14 cellular contexts compared by ENCODE assay signal in genomic region chr5:159163700-159164044, GRCh38. TPM values are rescaled to one million over a fixed set of nuclear protein-coding genes. Genes with fewer than 3 reads are reported as not detected.
DNase-seq lines count a peak whose midpoint lies in the region.
"Had no signal": no experiment of that assay in that cellular context is flagged by ENCODE, and none has a peak within 500 bp of the region (broad histone marks: within the 10 kb centered on the region; RNA-seq: fewer than 3 reads in every experiment).

No MANE protein-coding gene starts in this region.

- no peak overlapping the region for H3K4me2 ChIP-seq in mesenchymal stem cell (ENCODE audit: low read length, poor library complexity, severe bottlenecking)

- peak overlapping the region in 7 of 8 donors; percentile 8 to 62 (median 49) for H3K27ac Mint-ChIP-seq in CD8-positive, alpha-beta memory T cell
- H3K27ac Mint-ChIP-seq in activated T-helper 2 cell treated with anti-CD3 and anti-CD28 coated beads, Interferon-gamma antibody, Interleukin-2, Interleukin-4, amounts not matched to agents 10 μg/mL and 5 μg/mL and 100 μg/mL, durations not matched to agents 14 hours and 24 hours and 36 hours, result peak overlapping the region; percentile 42

- peaks cover 13% of the 10 kb centered on the region for H3K79me1 ChIP-seq in mesenchymal stem cell (replicated peaks; ENCODE audit: low read length, poor library complexity, severe bottlenecking)

- no peak overlapping the region for H3K4ac ChIP-seq in mesenchymal stem cell (ENCODE audit: low read depth in 1 of 2, low read length in 2 of 2)

- no peak overlapping the region for H3K23ac ChIP-seq in mesenchymal stem cell (ENCODE audit: low read length in 2 of 2)

- CTCF ChIA-PET in CD8-positive, alpha-beta memory T cell (lab: Charles Lee), result interaction anchor here (1.1 to 1.6 kb wide), 2 partner anchors 153 to 156 kb away, joined by 3 to 4 read pairs; no protein-coding TSS in a partner anchor

- no peak overlapping the region for H2AK5ac ChIP-seq in mesenchymal stem cell (ENCODE audit: low read length, severe bottlenecking)

- no peak overlapping the region for H4K8ac ChIP-seq in mesenchymal stem cell (ENCODE audit: low read length)

- no peaks in the 10 kb centered on the region for H3K9me3 ChIP-seq in CD8-positive, alpha-beta memory T cell (ENCODE audit: low read length)
- H3K9me3 ChIP-seq in mesenchymal stem cell (ENCODE audit: control insufficient read depth, low read length), result no peaks in the 10 kb centered on the region
- H3K9me3 ChIP-seq: body of pancreas, Caco-2, transverse colon had no signal

- H2BK12ac ChIP-seq in mesenchymal stem cell (ENCODE audit: low read length in 2 of 2), result no peak overlapping the region

- peaks cover 9% of the 10 kb centered on the region for H3K79me2 ChIP-seq in ACC112 (ENCODE audit: control insufficient read depth, insufficient read depth, low read length, unreplicated experiment)

- no peak overlapping the region for H2AFZ ChIP-seq in ACC112 (ENCODE audit: low read length, unreplicated experiment)
- no peak overlapping the region for H2AFZ ChIP-seq in mesenchymal stem cell (ENCODE audit: low read depth, low read length)
- H2AFZ ChIP-seq: parathyroid adenoma had no signal

- intact Hi-C loops in activated T-helper 2 cell treated with anti-CD3 and anti-CD28 coated beads, Interferon-gamma antibody, Interleukin-2, Interleukin-4, amounts not matched to agents 10 μg/mL and 5 μg/mL and 100 μg/mL, durations not matched to agents 14 hours and 24 hours and 36 hours (cut with micrococcal nuclease), result loop anchor here (1.0 to 2.0 kb wide), 2 partner anchors 16 to 45 kb away; partner anchors contain the start of gene RNF145

- peak overlapping the region; percentile 8 to 21 for H3K18ac ChIP-seq in mesenchymal stem cell (ENCODE audit: low read depth in 1 of 2, low read length in 2 of 2)

- H3K27ac ChIP-seq in ACC112 (ENCODE audit: low read depth, low read length) (peak overlapping the region; percentile 64), mesenchymal stem cell (ENCODE audit: low read length, poor library complexity, severe bottlenecking) (peak overlapping the region; percentile 83)
- H3K27ac ChIP-seq in CD8-positive, alpha-beta memory T cell (ENCODE audit: low read depth, low read length), result no peak overlapping the region
- H3K27ac ChIP-seq: body of pancreas, parathyroid adenoma, transverse colon had no signal

- H4K91ac ChIP-seq in mesenchymal stem cell (ENCODE audit: low read length), result no peak overlapping the region

- H3K36me3 ChIP-seq in ACC112 (ENCODE audit: insufficient read depth, low read length) (peaks cover 22% of the 10 kb centered on the region; the same call in 1 of the 2 replicates), mesenchymal stem cell (ENCODE audit: control insufficient read depth in 1 of 2, insufficient read depth in 2 of 2, low read depth in 1 of 2, low read length in 2 of 2) (peaks cover 5 to 66% of the 10 kb centered on the region in 2 experiments)
- peaks cover 27% of the 10 kb centered on the region for H3K36me3 ChIP-seq in CD8-positive, alpha-beta memory T cell (ENCODE audit: insufficient read depth, low read length)

- H3K4me1 Mint-ChIP-seq in CD8-positive, alpha-beta memory T cell, result peaks cover 3 to 28% (median 4%) of the 10 kb centered on the region in 3 donors
- H3K4me1 Mint-ChIP-seq in activated T-helper 2 cell treated with anti-CD3 and anti-CD28 coated beads, Interferon-gamma antibody, Interleukin-2, Interleukin-4, amounts not matched to agents 10 μg/mL and 5 μg/mL and 100 μg/mL, durations not matched to agents 14 hours and 24 hours and 36 hours (ENCODE audit: low read depth), result peaks cover 33% of the 10 kb centered on the region

- H3K9ac ChIP-seq in mesenchymal stem cell (ENCODE audit: low read length), result peak overlapping the region; percentile 33
- H3K9ac ChIP-seq: parathyroid adenoma had no signal

- DNase-seq in CD8-positive, alpha-beta memory T cell, result no peak
- DNase-seq in activated T-helper 2 cell treated with anti-CD3 and anti-CD28 coated beads, Interferon-gamma antibody, Interleukin-2, Interleukin-4, amounts not matched to agents 10 μg/mL and 5 μg/mL and 100 μg/mL, durations not matched to agents 14 hours and 24 hours and 36 hours (ENCODE audit: low spot score), result no peak
- DNase-seq in mesenchymal stem cell (no peak), T1000 (lab: John Stamatoyannopoulos, UW) (no peak), NCI-H2227 treated with DMSO at 0.1 percent for 48 hours (lab: John Stamatoyannopoulos, UW) (no peak)
- DNase-seq in stimulated activated CD4-positive, alpha-beta T cell treated with anti-CD3 and anti-CD28 coated beads, Interleukin-15, amount 100 ng/mL, for 24 hours, result no peak
- DNase-seq: activated CD8-positive, alpha-beta memory T cell treated with anti-CD3 and anti-CD28 coated beads, Interleukin-2, amount 50 U/mL, for 4 hours; body of pancreas; Caco-2; MV-4-11; SHP77 treated with DMSO at 0.1 percent for 48 hours; transverse colon had no signal

- POLR2A ChIA-PET in CD8-positive, alpha-beta memory T cell (lab: Charles Lee), result interaction anchor here (0.6 kb wide), 1 partner anchor 11 kb away, joined by 3 read pairs; no protein-coding TSS in a partner anchor

- H3K4me1 ChIP-seq in ACC112 (ENCODE audit: control insufficient read depth, insufficient read depth, low read length, unreplicated experiment), result peaks cover 30% of the 10 kb centered on the region
- H3K4me1 ChIP-seq in CD8-positive, alpha-beta memory T cell (ENCODE audit: insufficient read depth, low read length), result no peaks in the 10 kb centered on the region
- peaks cover 2% of the 10 kb centered on the region for H3K4me1 ChIP-seq in mesenchymal stem cell (ENCODE audit: control insufficient read depth, insufficient read depth, low read depth, low read length)
- H3K4me1 ChIP-seq: body of pancreas, Caco-2, parathyroid adenoma, transverse colon had no signal

- 52% methylated on average over 2 of the region's 2 CpGs for WGBS in mesenchymal stem cell

- H3K4me3 Mint-ChIP-seq in CD8-positive, alpha-beta memory T cell, result no peak overlapping the region
- H3K4me3 Mint-ChIP-seq in activated T-helper 2 cell treated with anti-CD3 and anti-CD28 coated beads, Interferon-gamma antibody, Interleukin-2, Interleukin-4, amounts not matched to agents 10 μg/mL and 5 μg/mL and 100 μg/mL, durations not matched to agents 14 hours and 24 hours and 36 hours (ENCODE audit: low read depth), result no peak overlapping the region

- no peaks in the 10 kb centered on the region for H3K27me3 Mint-ChIP-seq in CD8-positive, alpha-beta memory T cell
- no peaks in the 10 kb centered on the region for H3K27me3 Mint-ChIP-seq in activated T-helper 2 cell treated with anti-CD3 and anti-CD28 coated beads, Interferon-gamma antibody, Interleukin-2, Interleukin-4, amounts not matched to agents 10 μg/mL and 5 μg/mL and 100 μg/mL, durations not matched to agents 14 hours and 24 hours and 36 hours (ENCODE audit: low read depth)

- H2BK120ac ChIP-seq in mesenchymal stem cell (ENCODE audit: low read depth, low read length), result no peak overlapping the region

- H3K36me3 Mint-ChIP-seq in CD8-positive, alpha-beta memory T cell, result peaks cover 0 to 68% (median 21%) of the 10 kb centered on the region in 3 donors
- H3K36me3 Mint-ChIP-seq in activated T-helper 2 cell treated with anti-CD3 and anti-CD28 coated beads, Interferon-gamma antibody, Interleukin-2, Interleukin-4, amounts not matched to agents 10 μg/mL and 5 μg/mL and 100 μg/mL, durations not matched to agents 14 hours and 24 hours and 36 hours (ENCODE audit: low read depth), result peaks cover 70% of the 10 kb centered on the region

- H3K14ac ChIP-seq in mesenchymal stem cell (ENCODE audit: low read length in 2 of 2), result no peak overlapping the region

- H3K9me3 Mint-ChIP-seq in CD8-positive, alpha-beta memory T cell, result no peaks in the 10 kb centered on the region
- H3K9me3 Mint-ChIP-seq in activated T-helper 2 cell treated with anti-CD3 and anti-CD28 coated beads, Interferon-gamma antibody, Interleukin-2, Interleukin-4, amounts not matched to agents 10 μg/mL and 5 μg/mL and 100 μg/mL, durations not matched to agents 14 hours and 24 hours and 36 hours, result no peaks in the 10 kb centered on the region

- peak overlapping the region; percentile 57 for H2BK5ac ChIP-seq in mesenchymal stem cell (ENCODE audit: low read depth, low read length, poor library complexity, severe bottlenecking)

- H3K4me3 ChIP-seq in ACC112 (ENCODE audit: low read depth, low read length) (no peak overlapping the region), mesenchymal stem cell (ENCODE audit: insufficient read depth in 1 of 2, low read depth in 1 of 2, low read length in 2 of 2) (no peak overlapping the region)
- H3K4me3 ChIP-seq in CD8-positive, alpha-beta memory T cell (ENCODE audit: low read length), result no peak overlapping the region
- H3K4me3 ChIP-seq: body of pancreas, transverse colon had no signal

- no peaks in the 10 kb centered on the region for H3K27me3 ChIP-seq in ACC112 (ENCODE audit: insufficient read depth, low read length)
- H3K27me3 ChIP-seq in CD8-positive, alpha-beta memory T cell (ENCODE audit: insufficient read depth, low read length, poor library complexity, severe bottlenecking), result no peaks in the 10 kb centered on the region
- no peaks in the 10 kb centered on the region for H3K27me3 ChIP-seq in mesenchymal stem cell (ENCODE audit: control insufficient read depth in 1 of 2, insufficient read depth in 1 of 2, low read length in 2 of 2)
- H3K27me3 ChIP-seq: body of pancreas, transverse colon had no signal

- H2BK15ac ChIP-seq in mesenchymal stem cell (ENCODE audit: low read depth, poor library complexity, severe bottlenecking), result no peak overlapping the region

RNA-seq across cellular contexts. Expression of gene RNF145, which starts 45.7 kb away (rescaled TPM):
- 10 to 100 TPM; 80.0 to 85.0 TPM for total RNA-seq in CD8-positive, alpha-beta memory T cell
- 12.9 TPM for polyA plus RNA-seq in CD8-positive, alpha-beta memory T cell
- total RNA-seq in activated T-helper 2 cell treated with anti-CD3 and anti-CD28 coated beads, Interferon-gamma antibody, Interleukin-2, Interleukin-4, amounts not matched to agents 10 μg/mL and 5 μg/mL and 100 μg/mL, durations not matched to agents 14 hours and 24 hours and 36 hours, result 113 and 124 TPM in 2 replicates
- polyA plus RNA-seq in mesenchymal stem cell (2013, experiment 1 of 2), result 50.9 TPM
- polyA plus RNA-seq in mesenchymal stem cell (2013, experiment 2 of 2), result 50.6 TPM
